ENCODE assay signal across 12 cellular contexts in the genomic region with DNA sequence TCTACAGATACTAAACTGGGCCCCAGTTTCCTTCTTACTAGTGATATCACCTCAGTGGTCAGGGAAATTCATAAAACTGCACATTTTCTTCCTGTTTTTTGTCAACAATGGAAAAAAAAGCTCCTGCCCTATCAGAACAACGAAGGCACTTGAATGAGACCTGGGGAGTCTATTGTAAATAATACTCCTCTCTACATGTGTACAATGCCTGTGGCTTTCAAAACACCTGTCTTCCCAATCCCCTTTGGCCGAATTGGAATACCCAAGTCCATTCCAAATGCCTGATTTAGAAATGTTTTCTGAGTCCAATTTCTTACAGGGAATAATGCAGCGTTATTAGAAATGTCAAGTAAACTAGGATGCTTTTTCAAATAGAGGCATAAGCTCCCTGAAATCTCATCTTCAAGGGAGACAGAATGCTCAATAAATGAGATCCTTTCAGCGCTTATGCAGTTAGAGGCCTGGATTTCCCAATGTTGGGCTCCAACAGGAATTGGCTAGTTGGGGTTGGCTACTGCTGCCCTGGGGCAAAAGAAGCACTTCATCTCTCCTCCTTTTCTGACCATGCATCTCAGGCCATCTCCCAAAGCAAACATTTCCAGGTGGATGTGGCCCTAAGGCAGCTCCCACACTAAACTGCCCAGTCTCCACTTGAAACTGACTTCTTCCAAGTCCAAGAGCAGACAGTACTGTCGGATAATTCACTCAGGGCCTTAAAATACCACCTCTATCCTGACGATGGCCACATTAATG.
DNase-seq lines count a peak whose midpoint lies in the region; ATAC-seq, FAIRE-seq and TF ChIP-seq lines count a peak whose summit lies in the region.
"Had no signal": no experiment of that assay in that cellular context is flagged by ENCODE, and none has a peak within 500 bp of the region (broad histone marks: within the 10 kb centered on the region; RNA-seq: fewer than 3 reads in every experiment).

No MANE protein-coding gene starts in this region.

- H3K36me3 ChIP-seq in breast epithelium, result no peaks in the 10 kb centered on the region
- H3K36me3 ChIP-seq in mammary epithelial cell (ENCODE audit: insufficient read depth, low read length), result no peaks in the 10 kb centered on the region
- peaks cover 0 to 4% of the 10 kb centered on the region in 2 experiments; a peak in 2 of 4 replicates for H3K36me3 ChIP-seq in GM12878 (ENCODE audit: control insufficient read depth in 2 of 2, insufficient read depth in 2 of 2, low read length in 1 of 2)
- H3K36me3 ChIP-seq in upper lobe of right lung, result no peaks in the 10 kb centered on the region

- H3K79me2 ChIP-seq in mammary epithelial cell (ENCODE audit: insufficient read depth, low read length) (no peaks in the 10 kb centered on the region), GM12878 (ENCODE audit: control insufficient read depth, insufficient read depth, low read length) (peaks cover 4% of the 10 kb centered on the region)

- H4K20me1 ChIP-seq in mammary epithelial cell (ENCODE audit: insufficient read depth, low read length) (no peaks in the 10 kb centered on the region), GM12878 (ENCODE audit: control insufficient read depth, insufficient read depth) (no peaks in the 10 kb centered on the region)

- CTCF ChIA-PET in mammary epithelial cell (lab: Charles Lee; ENCODE audit: low non-redundant PET) (no interaction called here), GM12878 (lab: Yijun Ruan, JAX) (interaction anchor here (0.6 to 2.7 kb wide), 5 partner anchors 13 to 195 kb away, joined by 3 to 16 read pairs (median 4); partner anchors contain the start of gene NFATC2)

- 66% methylated on average over 6 of the region's 6 CpGs for WGBS in mammary epithelial cell (ENCODE audit: low coverage, missing lambda C conversion rate)
- 79% methylated on average over 6 of the region's 6 CpGs for whole genome bisulfite sequencing in GM12878 (ENCODE audit: insufficient coverage, insufficient replicate concordance, low lambda C conversion rate, missing lambda C conversion rate)

- no peak for DNase-seq in breast epithelium (ENCODE audit: low spot score in 2 of 2)
- DNase-seq in mammary epithelial cell, result no peak
- DNase-seq in NCI-H774 (lab: John Stamatoyannopoulos, UW), result peak; percentile 23
- DNase-seq in GM12878 (ENCODE audit: low read depth, low spot score), result no peak
- no peak for DNase-seq in upper lobe of right lung
- no peak for DNase-seq in iPS-NIHi11 (ENCODE audit: low spot score)
- DNase-seq: amygdala, dorsolateral prefrontal cortex, midbrain had no signal

- no peak overlapping the region for H3K4me3 ChIP-seq in breast epithelium
- no peak overlapping the region for H3K4me3 ChIP-seq in mammary epithelial cell (replicated peaks in 1 of 3; ENCODE audit: insufficient read depth in 1 of 3, low read depth in 2 of 3, low read length in 3 of 3)
- no peak overlapping the region for H3K4me3 ChIP-seq in GM12878
- H3K4me3 ChIP-seq in upper lobe of right lung, result no peak overlapping the region
- H3K4me3 ChIP-seq: dorsolateral prefrontal cortex had no signal

- H2AFZ ChIP-seq in mammary epithelial cell (ENCODE audit: low read depth, low read length) (no peak overlapping the region), GM12878 (ENCODE audit: control insufficient read depth, low read depth, low read length) (no peak overlapping the region)

- H3K27me3 ChIP-seq in breast epithelium (no peaks in the 10 kb centered on the region), mammary epithelial cell (ENCODE audit: insufficient read depth, low read length) (no peaks in the 10 kb centered on the region), GM12878 (replicated peaks in 1 of 2; ENCODE audit: control insufficient read depth in 2 of 2, insufficient read depth in 2 of 2, low read length in 1 of 2) (no peaks in the 10 kb centered on the region), upper lobe of right lung (no peaks in the 10 kb centered on the region)
- H3K27me3 ChIP-seq: dorsolateral prefrontal cortex had no signal

- no peak for TF ChIP-seq RAD21 in GM12878 (IDR thresholded peaks at IDR 0.05; ENCODE audit: insufficient read depth, low read depth, low read length)

- peak overlapping the region; percentile 45 to 52 for H3K27ac ChIP-seq in breast epithelium
- H3K27ac ChIP-seq in mammary epithelial cell (ENCODE audit: insufficient read depth, low read depth, low read length), result no peak overlapping the region
- peak overlapping the region; percentile 94 for H3K27ac ChIP-seq in GM12878 (ENCODE audit: control insufficient read depth, insufficient read depth)
- peak overlapping the region; percentile 14 for H3K27ac ChIP-seq in upper lobe of right lung
- H3K27ac ChIP-seq: C4-2B, dorsolateral prefrontal cortex had no signal

- no peak for TF ChIP-seq CTCF in breast epithelium (IDR thresholded peaks at IDR 0.05)
- no peak for TF ChIP-seq CTCF in mammary epithelial cell (conservative IDR thresholded peaks at IDR 0.05 in 1 of 2, IDR thresholded peaks at IDR 0.05 in 1 of 2; ENCODE audit: extremely low read depth in 1 of 2, insufficient read depth in 1 of 2, low read depth in 1 of 2, low read length in 2 of 2)
- no peak for TF ChIP-seq CTCF in GM12878 (IDR thresholded peaks at IDR 0.05 in 2 of 3, conservative IDR thresholded peaks at IDR 0.05 in 1 of 3; ENCODE audit: control insufficient read depth in 2 of 3, extremely low read depth in 1 of 3, insufficient read depth in 1 of 3, low read depth in 3 of 3, low read length in 3 of 3)
- no peak for TF ChIP-seq CTCF in upper lobe of right lung (IDR thresholded peaks at IDR 0.05)

- POLR2A ChIA-PET in GM12878 (lab: Charles Lee), result interaction anchor here (0.6 kb wide), 1 partner anchor 9 kb away, joined by 3 read pairs; no protein-coding TSS in a partner anchor

- TF ChIP-seq POLR2A in breast epithelium (IDR thresholded peaks at IDR 0.05) (no peak), GM12878 (IDR thresholded peaks at IDR 0.05; ENCODE audit: low read depth, low read length) (no peak)

- H3K4me1 ChIP-seq in breast epithelium (no peaks in the 10 kb centered on the region), mammary epithelial cell (ENCODE audit: insufficient read depth, low read length) (no peaks in the 10 kb centered on the region), GM12878 (ENCODE audit: control insufficient read depth, insufficient read depth, low read length) (peaks cover 57% of the 10 kb centered on the region), upper lobe of right lung (peaks cover 6% of the 10 kb centered on the region)

- intact Hi-C loops in breast epithelium (cut with DNase I; ENCODE audit: low total_unique reads) (loop anchor here (1.0 kb wide), 1 partner anchor 19 kb away; no protein-coding TSS in a partner anchor), mammary epithelial cell (cut with micrococcal nuclease) (no loop called here), GM12878 (cut with micrococcal nuclease; ENCODE audit: unreplicated experiment) (no loop called here), upper lobe of right lung (cut with DNase I) (no loop called here)

- H3K4me2 ChIP-seq in mammary epithelial cell (ENCODE audit: insufficient read depth, low read depth, low read length), result no peak overlapping the region
- peak overlapping the region; percentile 22 for H3K4me2 ChIP-seq in GM12878 (ENCODE audit: control insufficient read depth, insufficient read depth)

- SMC1A ChIA-PET in GM12878 (lab: Charles Lee; ENCODE audit: uncharacterized antibody, unreplicated experiment), result interaction anchor here (1.0 to 1.7 kb wide), 6 partner anchors 9 to 139 kb away, joined by 3 to 5 read pairs (median 4); no protein-coding TSS in a partner anchor

- in situ Hi-C loops in mammary epithelial cell (cut with MboI; ENCODE audit: low sequenced_read_pairs in 2 of 2) (no loop called here), GM12878 (cut with MboI) (no loop called here)

- no peak for TF ChIP-seq EP300 in GM12878 (IDR thresholded peaks at IDR 0.05; ENCODE audit: borderline replicate concordance in 1 of 2, control insufficient read depth in 1 of 2, low read depth in 2 of 2, low read length in 2 of 2)

- ATAC-seq in GM12878 (no peak), upper lobe of right lung (no peak), GM21528 (IDR thresholded peaks at IDR 0.05; ENCODE audit: low FRiP score, unreplicated experiment) (no peak), GM18519 (IDR thresholded peaks at IDR 0.05; ENCODE audit: low FRiP score, unreplicated experiment) (no peak)

- RAD21 ChIA-PET in GM12878 (lab: Charles Lee; ENCODE audit: unreplicated experiment), result interaction anchor here (1.2 to 3.8 kb wide), 5 partner anchors 12 to 142 kb away, joined by 3 to 22 read pairs (median 9); partner anchors contain the start of gene NFATC2

- dilution Hi-C loops in mammary epithelial cell (cut with HindIII; ENCODE audit: low sequenced_read_pairs), result no loop called here

- BruUV-seq in mammary epithelial cell (replicated peaks; lab: Mats Ljungman, UMichigan) (no TSS peak), GM12878 (replicated peaks; lab: Mats Ljungman, UMichigan) (no TSS peak)

- no peak overlapping the region for H3K9ac ChIP-seq in mammary epithelial cell (ENCODE audit: insufficient read depth, low read length)
- H3K9ac ChIP-seq in GM12878 (ENCODE audit: control insufficient read depth, insufficient read depth, low read length), result no peak overlapping the region

- FAIRE-seq in GM12878 (lab: Jason Lieb, UNC), result no peak

- H3K9me3 ChIP-seq in breast epithelium (no peaks in the 10 kb centered on the region), mammary epithelial cell (replicated peaks; ENCODE audit: insufficient read depth, low read length) (no peaks in the 10 kb centered on the region), GM12878 (replicated peaks; ENCODE audit: control insufficient read depth, insufficient read depth, low read length) (no peaks in the 10 kb centered on the region; the same call in 2 of the 3 replicates), upper lobe of right lung (no peaks in the 10 kb centered on the region)

TF ChIP-seq in GM12878, 131 proteins besides CTCF, POLR2A, EP300 and RAD21:
- no peak for TF ChIP-seq FOXK2 (IDR thresholded peaks at IDR 0.05)
- peak; percentile 38 for TF ChIP-seq RUNX3 (IDR thresholded peaks at IDR 0.05; ENCODE audit: low read length)
- no peak for TF ChIP-seq HDGF (IDR thresholded peaks at IDR 0.05)
- TF ChIP-seq, protein P1, sequence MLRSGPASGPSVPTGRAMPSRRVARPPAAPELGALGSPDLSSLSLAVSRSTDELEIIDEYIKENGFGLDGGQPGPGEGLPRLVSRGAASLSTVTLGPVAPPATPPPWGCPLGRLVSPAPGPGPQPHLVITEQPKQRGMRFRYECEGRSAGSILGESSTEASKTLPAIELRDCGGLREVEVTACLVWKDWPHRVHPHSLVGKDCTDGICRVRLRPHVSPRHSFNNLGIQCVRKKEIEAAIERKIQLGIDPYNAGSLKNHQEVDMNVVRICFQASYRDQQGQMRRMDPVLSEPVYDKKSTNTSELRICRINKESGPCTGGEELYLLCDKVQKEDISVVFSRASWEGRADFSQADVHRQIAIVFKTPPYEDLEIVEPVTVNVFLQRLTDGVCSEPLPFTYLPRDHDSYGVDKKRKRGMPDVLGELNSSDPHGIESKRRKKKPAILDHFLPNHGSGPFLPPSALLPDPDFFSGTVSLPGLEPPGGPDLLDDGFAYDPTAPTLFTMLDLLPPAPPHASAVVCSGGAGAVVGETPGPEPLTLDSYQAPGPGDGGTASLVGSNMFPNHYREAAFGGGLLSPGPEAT (IDR thresholded peaks at IDR 0.05; ENCODE audit: low read depth), result 0 out of 2 replicates have a peak, but pooled peaks have one; percentile 15
